Comparison of ENCODE assay signal across 29 cellular contexts in the genomic region with DNA sequence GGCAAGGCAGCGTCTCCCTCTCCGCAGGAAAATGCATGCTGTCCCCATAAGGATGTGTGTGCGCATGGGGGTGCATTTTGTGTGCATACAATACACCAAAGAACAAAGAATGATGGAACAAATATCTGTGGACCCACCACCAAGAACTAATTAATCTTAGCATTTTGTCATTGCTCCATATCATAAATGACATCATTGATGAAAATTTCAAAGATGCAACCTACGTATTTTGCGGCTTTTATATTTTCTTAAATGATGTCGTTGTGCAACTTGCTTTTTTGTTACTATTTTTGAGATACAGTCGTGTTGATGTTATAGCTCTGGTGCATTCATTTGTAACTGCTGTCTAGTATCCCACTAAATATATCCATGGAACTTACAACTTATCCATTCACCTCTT.
"Had no signal": no experiment of that assay in that cellular context is flagged by ENCODE, and none has a peak within 500 bp of the region (broad histone marks: within the 10 kb centered on the region; RNA-seq: fewer than 3 reads in every experiment).

No MANE protein-coding gene starts in this region.

- FAIRE-seq: colon, endometrium, endothelial cell of umbilical vein, frontal cortex had no signal

- H3K27ac Mint-ChIP-seq: dendritic cell treated with granulocyte-macrophage colony-stimulating factor and Interleukin-4, amounts not matched to agents 40 ng/mL and 50 ng/mL, for 4 days; effector memory CD8-positive, alpha-beta T cell; endodermal cell had no signal

- H3K4me3 ChIP-seq: colonic mucosa, coronary artery, dorsolateral prefrontal cortex, esophagus muscularis mucosa, esophagus squamous epithelium, gastrocnemius medialis, gastroesophageal sphincter, heart left ventricle, heart right ventricle had no signal

- H3K27me3 Mint-ChIP-seq: effector memory CD8-positive, alpha-beta T cell had no signal

- H3K27me3 ChIP-seq: colonic mucosa, dorsolateral prefrontal cortex, esophagus muscularis mucosa, esophagus squamous epithelium, foreskin keratinocyte, gastrocnemius medialis, gastroesophageal sphincter, heart left ventricle, heart right ventricle had no signal

- H3K27ac ChIP-seq: colonic mucosa, coronary artery, dorsolateral prefrontal cortex, epithelial cell of prostate, esophagus muscularis mucosa, esophagus squamous epithelium, foreskin keratinocyte, gastrocnemius medialis, gastroesophageal sphincter, heart left ventricle, heart right ventricle had no signal

- H3K4me1 Mint-ChIP-seq: endodermal cell had no signal

- DNase-seq: colonic mucosa; cortex of kidney; dermis blood vessel endothelial cell; dorsolateral prefrontal cortex; effector CD4-positive, alpha-beta T cell; effector CD8-positive, alpha-beta T cell; effector memory CD4-positive, alpha-beta T cell; effector memory CD8-positive, alpha-beta T cell; endodermal cell; erythroblast; esophagus squamous epithelium; foreskin fibroblast; foreskin keratinocyte; foreskin melanocyte; gastrocnemius medialis; glutamatergic neuron; head of caudate nucleus; heart left ventricle; heart right ventricle had no signal

- ATAC-seq: effector memory CD8-positive, alpha-beta T cell; esophagus mucosa; foreskin keratinocyte; gastrocnemius medialis; gastroesophageal sphincter had no signal

- H3K9me3 ChIP-seq: colonic mucosa, esophagus muscularis mucosa, esophagus squamous epithelium, gastrocnemius medialis, gastroesophageal sphincter, heart left ventricle, heart right ventricle had no signal

- H3K9me3 Mint-ChIP-seq: dendritic cell treated with granulocyte-macrophage colony-stimulating factor and Interleukin-4, amounts not matched to agents 40 ng/mL and 50 ng/mL, for 4 days; effector memory CD8-positive, alpha-beta T cell; endodermal cell had no signal

- H3K36me3 ChIP-seq: colonic mucosa had no signal

- H3K4me1 ChIP-seq: colonic mucosa, esophagus squamous epithelium, foreskin keratinocyte, gastrocnemius medialis, gastroesophageal sphincter had no signal

- H3K4me3 Mint-ChIP-seq: dendritic cell treated with granulocyte-macrophage colony-stimulating factor and Interleukin-4, amounts not matched to agents 40 ng/mL and 50 ng/mL, for 4 days; effector memory CD8-positive, alpha-beta T cell; endodermal cell had no signal
